ENCODE assay signal across 15 cellular contexts in genomic region chr3:48776854-48777253, GRCh38.
"Had no signal": no experiment of that assay in that cellular context is flagged by ENCODE, and none has a peak within 500 bp of the region (broad histone marks: within the 10 kb centered on the region; RNA-seq: fewer than 3 reads in every experiment).

No MANE protein-coding gene starts in this region.

- H3K4me3 ChIP-seq: colonic mucosa, heart right ventricle, tibial artery, upper lobe of left lung, uterus had no signal

- DNase-seq: colonic mucosa; dermis blood vessel endothelial cell; endodermal cell; heart right ventricle; hypothalamus; kidney glomerular epithelial cell; mesendoderm; naive thymus-derived CD4-positive, alpha-beta T cell; right cardiac atrium; small intestine; stimulated activated CD4-positive, alpha-beta T cell treated with anti-CD3 and anti-CD28 coated beads, Interleukin-12 subunit alpha, Interleukin-12 subunit beta, amount 100 ng/mL, for 4 hours; tibial artery; upper lobe of left lung; uterus had no signal

- H3K27me3 ChIP-seq: colonic mucosa, heart right ventricle, tibial artery, upper lobe of left lung, uterus had no signal

- H3K27me3 Mint-ChIP-seq: naive thymus-derived CD4-positive, alpha-beta T cell; stimulated activated naive CD8-positive, alpha-beta T cell treated with anti-CD3 and anti-CD28 coated beads, Interleukin-15, Interleukin-2, amounts not matched to agents 100 ng/mL and 50 ng/mL, for 24 hours had no signal

- ATAC-seq: heart right ventricle; naive thymus-derived CD4-positive, alpha-beta T cell; right cardiac atrium had no signal

- H3K4me1 ChIP-seq: colonic mucosa, heart right ventricle, tibial artery, upper lobe of left lung, uterus had no signal

- H3K4me3 Mint-ChIP-seq: endodermal cell; naive thymus-derived CD4-positive, alpha-beta T cell; stimulated activated naive CD8-positive, alpha-beta T cell treated with anti-CD3 and anti-CD28 coated beads, Interleukin-15, Interleukin-2, amounts not matched to agents 100 ng/mL and 50 ng/mL, for 24 hours had no signal

- H3K36me3 ChIP-seq: colonic mucosa, uterus had no signal

- H3K9me3 Mint-ChIP-seq: endodermal cell; naive thymus-derived CD4-positive, alpha-beta T cell; stimulated activated naive CD8-positive, alpha-beta T cell treated with anti-CD3 and anti-CD28 coated beads, Interleukin-15, Interleukin-2, amounts not matched to agents 100 ng/mL and 50 ng/mL, for 24 hours had no signal

- H3K4me1 Mint-ChIP-seq: endodermal cell; naive thymus-derived CD4-positive, alpha-beta T cell had no signal

- H3K27ac Mint-ChIP-seq: endodermal cell; stimulated activated naive CD8-positive, alpha-beta T cell treated with anti-CD3 and anti-CD28 coated beads, Interleukin-15, Interleukin-2, amounts not matched to agents 100 ng/mL and 50 ng/mL, for 24 hours had no signal

- H3K27ac ChIP-seq: colonic mucosa, heart right ventricle, tibial artery, upper lobe of left lung, uterus had no signal

- H3K9me3 ChIP-seq: colonic mucosa, heart right ventricle, tibial artery, upper lobe of left lung, uterus had no signal
